9 cellular contexts compared by ENCODE assay signal in genomic region chr1:7785108-7785507, GRCh38. TPM values are rescaled to one million over a fixed set of nuclear protein-coding genes. Genes with fewer than 3 reads are reported as not detected.
A peak's percentile ranks its signal among the peaks of the same experiment; 100 is the strongest.
DNase-seq lines count a peak whose midpoint lies in the region; ATAC-seq and TF ChIP-seq lines count a peak whose summit lies in the region.
"Had no signal": no experiment of that assay in that cellular context is flagged by ENCODE, and none has a peak within 500 bp of the region (broad histone marks: within the 10 kb centered on the region; RNA-seq: fewer than 3 reads in every experiment).

No MANE protein-coding gene starts in this region.

- 0 out of 2 replicates have a peak, but pooled peaks cover 4% of the 10 kb centered on the region for H3K36me3 ChIP-seq in Karpas-422 (ENCODE audit: insufficient read depth, low read length)
- peaks cover 0 to 6% of the 10 kb centered on the region in 2 donors for H3K36me3 ChIP-seq in esophagus (ENCODE audit: control insufficient read depth in 2 of 2, insufficient read depth in 2 of 2, low read length in 1 of 2)
- no peaks in the 10 kb centered on the region for H3K36me3 ChIP-seq in ovary

- peak overlapping the region; percentile 78 for H3K27ac Mint-ChIP-seq in CD4-positive, alpha-beta T cell

- CTCF ChIA-PET in CD4-positive, alpha-beta T cell (lab: Charles Lee) = no interaction called here

- H3K4me1 Mint-ChIP-seq in CD4-positive, alpha-beta T cell (ENCODE audit: low read depth) = peaks cover 37% of the 10 kb centered on the region

- peak overlapping the region; percentile 78 for H3K4me3 Mint-ChIP-seq in CD4-positive, alpha-beta T cell

- peaks cover under 1% of the 10 kb centered on the region for H3K9me3 Mint-ChIP-seq in CD4-positive, alpha-beta T cell

- 69 to 72% methylated on average over 7 of the region's 7 CpGs for WGBS in esophagus, 2 donors
- 88 to 90% (median 89%) methylated on average over 7 of the region's 7 CpGs for WGBS in ovary, 3 donors

- H3K4me1 ChIP-seq in Karpas-422 (ENCODE audit: low read length) (peaks cover 8% of the 10 kb centered on the region), esophagus (ENCODE audit: control insufficient read depth in 2 of 2, insufficient read depth in 2 of 2, low read length in 1 of 2) (no peaks in the 10 kb centered on the region), ovary (ENCODE audit: insufficient read depth) (peaks cover 7% of the 10 kb centered on the region)

- H3K27me3 Mint-ChIP-seq in CD4-positive, alpha-beta T cell = no peaks in the 10 kb centered on the region

- H3K79me2 ChIP-seq in Karpas-422 (ENCODE audit: low read length) = no peaks in the 10 kb centered on the region

- H4K20me1 ChIP-seq in Karpas-422 (ENCODE audit: insufficient read depth, low read depth, low read length) = no peaks in the 10 kb centered on the region

- POLR2A ChIA-PET in CD4-positive, alpha-beta T cell (lab: Charles Lee) = interaction anchor here (1.1 kb wide), 1 partner anchor 14 kb away, joined by 3 read pairs; the partner anchor contains the start of gene VAMP3

- H3K4me3 ChIP-seq in Karpas-422 (ENCODE audit: low read length) (no peak overlapping the region), esophagus (ENCODE audit: low read depth in 1 of 2, low read length in 2 of 2) (peak overlapping the region; percentile 66 to 69), ovary (peak overlapping the region; percentile 62)

- no peak overlapping the region for H3K4me2 ChIP-seq in Karpas-422 (ENCODE audit: low read depth, low read length, poor library complexity, severe bottlenecking)

- no peaks in the 10 kb centered on the region for H3K9me2 ChIP-seq in Karpas-422 (replicated peaks; ENCODE audit: insufficient read depth, low read length)

- no peaks in the 10 kb centered on the region for H3K9me3 ChIP-seq in CD4-positive, alpha-beta T cell (ENCODE audit: control insufficient read depth, low read length)
- no peaks in the 10 kb centered on the region for H3K9me3 ChIP-seq in Karpas-422 (ENCODE audit: low read length)
- no peaks in the 10 kb centered on the region for H3K9me3 ChIP-seq in esophagus (ENCODE audit: control insufficient read depth in 2 of 2, insufficient read depth in 1 of 2, low read depth in 1 of 2, low read length in 1 of 2)
- H3K9me3 ChIP-seq in ovary = no peaks in the 10 kb centered on the region

- no peak overlapping the region for H3K27ac ChIP-seq in CD4-positive, alpha-beta T cell (ENCODE audit: low read depth, low read length)
- H3K27ac ChIP-seq in Karpas-422 (ENCODE audit: low read length) = no peak overlapping the region
- peak overlapping the region in 1 of 2 donors; percentile 84 for H3K27ac ChIP-seq in esophagus (ENCODE audit: low read depth in 2 of 2, low read length in 1 of 2)
- H3K27ac ChIP-seq in ovary = peak overlapping the region; percentile 98 to 99

- intact Hi-C loops in CD4-positive, alpha-beta T cell (cut with DNase I, micrococcal nuclease) = loop anchor here in 1 of 2 experiments (10.0 kb wide), 3 partner anchors 170 to 1090 kb away; partner anchors contain the start of genes ENO1 and RERE
- intact Hi-C loops in ovary (cut with DNase I) = no loop called here

- H3K27me3 ChIP-seq in CD4-positive, alpha-beta T cell (ENCODE audit: control insufficient read depth, insufficient read depth, low read length) = no peaks in the 10 kb centered on the region
- no peaks in the 10 kb centered on the region for H3K27me3 ChIP-seq in Karpas-422 (ENCODE audit: low read length)
- no peaks in the 10 kb centered on the region for H3K27me3 ChIP-seq in esophagus (ENCODE audit: control insufficient read depth in 1 of 2, insufficient read depth in 2 of 2, low read length in 2 of 2)
- no peaks in the 10 kb centered on the region for H3K27me3 ChIP-seq in ovary

- TF ChIP-seq EP300 in ovary (IDR thresholded peaks at IDR 0.05) = no peak

- ATAC-seq in CD4-positive, alpha-beta T cell (ENCODE audit: poor library complexity) = no peak
- no peak for ATAC-seq in HG03159 (IDR thresholded peaks at IDR 0.05; ENCODE audit: unreplicated experiment)
- ATAC-seq: HCT116 had no signal

- no peak for DNase-seq in CD4-positive, alpha-beta T cell
- DNase-seq in Karpas-422 (peak; percentile 40), ovary (no peak), COLO668 (lab: John Stamatoyannopoulos, UW; ENCODE audit: unreplicated experiment) (no peak), COR-L47 (lab: John Stamatoyannopoulos, UW) (no peak)
- no peak for DNase-seq in stimulated activated CD4-positive, alpha-beta T cell treated with anti-CD3 and anti-CD28 coated beads, Interleukin-15, amount 100 ng/mL, for 24 hours

- TF ChIP-seq POLR2A in ovary (IDR thresholded peaks at IDR 0.05) = no peak

- peaks cover 47% of the 10 kb centered on the region for H3K36me3 Mint-ChIP-seq in CD4-positive, alpha-beta T cell (ENCODE audit: low read depth)

- H2AFZ ChIP-seq in Karpas-422 (ENCODE audit: low read length) = no peak overlapping the region

- no peak for TF ChIP-seq CTCF in CD4-positive, alpha-beta T cell (IDR thresholded peaks at IDR 0.05)
- TF ChIP-seq CTCF in ovary (IDR thresholded peaks at IDR 0.05) = no peak

- no peak overlapping the region for H3K9ac ChIP-seq in Karpas-422 (ENCODE audit: low read length)

RNA-seq across cellular contexts. Expression of gene PER3, which starts 1.0 kb away (rescaled TPM):
- total RNA-seq in CD4-positive, alpha-beta T cell = 10 to 100 TPM; 10.1 to 11.4 TPM
- 0.51 and 3.5 TPM in 2 replicates for total RNA-seq in Karpas-422 (2014; rRNA removed; shearing (Covaris generic); ENCODE audit: low replicate concordance)
- polyA plus RNA-seq in esophagus = 10 to 100 TPM in 1 of 2 donors, 1 to 10 TPM in 1; 6.6 to 11.8 TPM
- 10 to 100 TPM; 11.9 to 49.8 (median 32.6) TPM for total RNA-seq in ovary
- 10 to 100 TPM; 17.7 to 18.1 TPM for polyA plus RNA-seq in ovary

RNA-seq across cellular contexts. Expression of gene VAMP3, which starts 14.0 kb away (rescaled TPM):
- 10 to 100 TPM; 76.9 to 87.7 TPM for total RNA-seq in CD4-positive, alpha-beta T cell
- 11.6 and 14.9 TPM in 2 replicates for total RNA-seq in Karpas-422 (2014; rRNA removed; shearing (Covaris generic); ENCODE audit: low replicate concordance)
- polyA plus RNA-seq in esophagus (10 to 100 TPM; 42.2 to 60.0 TPM), ovary (100 to 1,000 TPM in 1 of 2 donors, 10 to 100 TPM in 1; 60.5 to 220 TPM)
- 100 to 1,000 TPM in 1 of 7 donors, 10 to 100 TPM in 6; 50.4 to 104 (median 93.5) TPM for total RNA-seq in ovary

Comparison
In these comparisons a context has a peak if more than half of its experiments do, and no peak if none do; other contexts are left out.
1. H3K27ac ChIP-seq: peak in ovary (2 of 2); none in CD4-positive, alpha-beta T cell (single experiment) and Karpas-422 (single experiment).